In genomic region chr1:242506724-242507123, GRCh38 we compare ENCODE assay signal across 2 cellular contexts.
TF ChIP-seq lines count a peak whose summit lies in the region.

No MANE protein-coding gene starts in this region.

TF ChIP-seq in WTC11, 78 proteins besides CTCF, POLR2A, EP300 and RAD21:
- TF ChIP-seq ZNF671 (CRISPR knock-in tag; IDR thresholded peaks at IDR 0.05): no peak

TF ChIP-seq in HepG2, 621 proteins besides CTCF, POLR2A, EP300 and RAD21:
- TF ChIP-seq BRF2 (CRISPR knock-in tag; IDR thresholded peaks at IDR 0.05): no peak
- TF ChIP-seq KAT8 (CRISPR knock-in tag; IDR thresholded peaks at IDR 0.05): no peak
- no peak for TF ChIP-seq ATF3 (CRISPR knock-in tag; IDR thresholded peaks at IDR 0.05)
- no peak for TF ChIP-seq ZKSCAN8 (CRISPR knock-in tag; IDR thresholded peaks at IDR 0.05; ENCODE audit: borderline replicate concordance)
- TF ChIP-seq ZMYM3 (CRISPR knock-in tag; IDR thresholded peaks at IDR 0.05): no peak
- no peak for TF ChIP-seq GTF2F1 (IDR thresholded peaks at IDR 0.05; ENCODE audit: low read length)
- TF ChIP-seq HHEX (CRISPR knock-in tag; IDR thresholded peaks at IDR 0.05): no peak
- TF ChIP-seq HNRNPUL1 (IDR thresholded peaks at IDR 0.05; ENCODE audit: low read depth, low read length): no peak
- TF ChIP-seq, protein P1, sequence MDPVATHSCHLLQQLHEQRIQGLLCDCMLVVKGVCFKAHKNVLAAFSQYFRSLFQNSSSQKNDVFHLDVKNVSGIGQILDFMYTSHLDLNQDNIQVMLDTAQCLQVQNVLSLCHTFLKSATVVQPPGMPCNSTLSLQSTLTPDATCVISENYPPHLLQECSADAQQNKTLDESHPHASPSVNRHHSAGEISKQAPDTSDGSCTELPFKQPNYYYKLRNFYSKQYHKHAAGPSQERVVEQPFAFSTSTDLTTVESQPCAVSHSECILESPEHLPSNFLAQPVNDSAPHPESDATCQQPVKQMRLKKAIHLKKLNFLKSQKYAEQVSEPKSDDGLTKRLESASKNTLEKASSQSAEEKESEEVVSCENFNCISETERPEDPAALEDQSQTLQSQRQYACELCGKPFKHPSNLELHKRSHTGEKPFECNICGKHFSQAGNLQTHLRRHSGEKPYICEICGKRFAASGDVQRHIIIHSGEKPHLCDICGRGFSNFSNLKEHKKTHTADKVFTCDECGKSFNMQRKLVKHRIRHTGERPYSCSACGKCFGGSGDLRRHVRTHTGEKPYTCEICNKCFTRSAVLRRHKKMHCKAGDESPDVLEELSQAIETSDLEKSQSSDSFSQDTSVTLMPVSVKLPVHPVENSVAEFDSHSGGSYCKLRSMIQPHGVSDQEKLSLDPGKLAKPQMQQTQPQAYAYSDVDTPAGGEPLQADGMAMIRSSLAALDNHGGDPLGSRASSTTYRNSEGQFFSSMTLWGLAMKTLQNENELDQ (CRISPR knock-in tag; IDR thresholded peaks at IDR 0.05; ENCODE audit: borderline replicate concordance): no peak
- TF ChIP-seq MTA1 (CRISPR knock-in tag; IDR thresholded peaks at IDR 0.05; ENCODE audit: borderline replicate concordance): no peak
- TF ChIP-seq NFE2 (CRISPR knock-in tag; IDR thresholded peaks at IDR 0.05): no peak
- TF ChIP-seq MEF2D (CRISPR knock-in tag; IDR thresholded peaks at IDR 0.05): no peak
- no peak for TF ChIP-seq THAP8 (CRISPR knock-in tag; IDR thresholded peaks at IDR 0.05; ENCODE audit: borderline replicate concordance)
- TF ChIP-seq ZSCAN22 (CRISPR knock-in tag; IDR thresholded peaks at IDR 0.05): no peak
- TF ChIP-seq RXRB (CRISPR knock-in tag; IDR thresholded peaks at IDR 0.05; ENCODE audit: borderline replicate concordance): no peak
- no peak for TF ChIP-seq ZNF83 (CRISPR knock-in tag; IDR thresholded peaks at IDR 0.05; ENCODE audit: borderline replicate concordance)
- TF ChIP-seq MAF1 (CRISPR knock-in tag; IDR thresholded peaks at IDR 0.05; ENCODE audit: borderline replicate concordance): no peak
- no peak for TF ChIP-seq ZNF10 (CRISPR knock-in tag; IDR thresholded peaks at IDR 0.05; ENCODE audit: borderline replicate concordance, low read depth)
- TF ChIP-seq E2F2 (CRISPR knock-in tag; IDR thresholded peaks at IDR 0.05; ENCODE audit: borderline replicate concordance): no peak
- no peak for TF ChIP-seq ZNF292 (CRISPR knock-in tag; IDR thresholded peaks at IDR 0.05; ENCODE audit: borderline replicate concordance, low read depth)
TF ChIP-seq in HepG2: peak in this region for 0.
